In genomic region chr2:182817558-182817957, GRCh38 we compare ENCODE assay signal across 22 cellular contexts. TPM values are rescaled to one million over a fixed set of nuclear protein-coding genes. Genes with fewer than 3 reads are reported as not detected.
DNase-seq lines count a peak whose midpoint lies in the region; ATAC-seq and TF ChIP-seq lines count a peak whose summit lies in the region.
"Had no signal": no experiment of that assay in that cellular context is flagged by ENCODE, and none has a peak within 500 bp of the region (broad histone marks: within the 10 kb centered on the region; RNA-seq: fewer than 3 reads in every experiment).

No MANE protein-coding gene starts in this region.

- POLR2A ChIA-PET in SK-N-SH (lab: Yijun Ruan, JAX): interaction anchor here (1.1 kb wide), 1 partner anchor 8 kb away, joined by 3 read pairs; no protein-coding TSS in a partner anchor

- H3K9me3 ChIP-seq in SK-N-SH (no peaks in the 10 kb centered on the region), smooth muscle cell (replicated peaks; ENCODE audit: low read depth) (no peaks in the 10 kb centered on the region), upper lobe of left lung (no peaks in the 10 kb centered on the region)
- H3K9me3 ChIP-seq: BLaER1 had no signal

- peaks cover 2 to 7% of the 10 kb centered on the region in 2 experiments; a peak in 3 of 4 replicates for H3K4me1 ChIP-seq in SK-N-SH (ENCODE audit: control insufficient read depth in 1 of 2, insufficient read depth in 2 of 2, low read depth in 1 of 2, low read length in 1 of 2)
- H3K4me1 ChIP-seq in smooth muscle cell (ENCODE audit: low read depth): peaks cover 33% of the 10 kb centered on the region
- H3K4me1 ChIP-seq in upper lobe of left lung: no peaks in the 10 kb centered on the region
- H3K4me1 ChIP-seq: BLaER1 had no signal

- no peak for TF ChIP-seq EP300 in SK-N-SH (IDR thresholded peaks at IDR 0.05; ENCODE audit: borderline replicate concordance in 1 of 2, low read depth in 1 of 2, low read length in 1 of 2)
- TF ChIP-seq EP300 in upper lobe of left lung (IDR thresholded peaks at IDR 0.05): no peak

- DNase-seq in SK-N-SH (no peak), choroid plexus epithelial cell (ENCODE audit: low read depth) (peak; percentile 19), neural crest cell (ENCODE audit: low read depth, low spot score) (no peak), smooth muscle cell (lab: John Stamatoyannopoulos, UW; ENCODE audit: unreplicated experiment) (no peak), upper lobe of left lung (no peak)
- no peak for DNase-seq in stimulated activated naive CD8-positive, alpha-beta T cell treated with anti-CD3 and anti-CD28 coated beads, Interleukin-15, Interleukin-2, amounts not matched to agents 100 U/mL and 50 U/mL, for 24 hours
- DNase-seq: CD4-positive, alpha-beta T cell; COR-L47; DMS 273 treated with DMSO at 0.1 percent for 48 hours; GOT3; Karpas-422; MV-4-11; NCI-H1105 treated with DMSO at 0.1 percent for 48 hours; NCI-H2029 treated with DMSO at 0.1 percent for 48 hours; NCI-H2171; NCI-H345; NCI-H774; NK-92 treated with Interleukin-12 subunit alpha and Interleukin-12 subunit beta, amount 100 ng/mL, for 24 hours had no signal

- no peaks in the 10 kb centered on the region for H3K27me3 Mint-ChIP-seq in neural crest cell (ENCODE audit: low read depth)

- TF ChIP-seq RAD21 in SK-N-SH (IDR thresholded peaks at IDR 0.05; ENCODE audit: low read length): no peak

- H3K27ac ChIP-seq in SK-N-SH (ENCODE audit: low read depth in 2 of 2, low read length in 1 of 2): peak overlapping the region in 1 of 2 experiments; percentile 36; a peak in 1 of 4 replicates
- no peak overlapping the region for H3K27ac ChIP-seq in smooth muscle cell (ENCODE audit: low read depth)
- no peak overlapping the region for H3K27ac ChIP-seq in upper lobe of left lung
- H3K27ac ChIP-seq: BLaER1 had no signal

- H3F3A ChIP-seq in SK-N-SH (replicated peaks; ENCODE audit: insufficient read depth): no peaks in the 10 kb centered on the region
- H3F3A ChIP-seq in smooth muscle cell (ENCODE audit: low read depth): no peaks in the 10 kb centered on the region

- no peaks in the 10 kb centered on the region for H3K9me3 Mint-ChIP-seq in neural crest cell
- H3K9me3 Mint-ChIP-seq: CD4-positive, alpha-beta T cell had no signal

- H3K36me3 Mint-ChIP-seq in neural crest cell (ENCODE audit: low read depth): no peaks in the 10 kb centered on the region

- ATAC-seq in upper lobe of left lung (ENCODE audit: low FRiP score in 2 of 2): no peak
- ATAC-seq in HG03521 (IDR thresholded peaks at IDR 0.05; ENCODE audit: unreplicated experiment): no peak
- ATAC-seq in stimulated activated naive CD8-positive, alpha-beta T cell treated with anti-CD3 and anti-CD28 coated beads, Interleukin-15, Interleukin-2, amounts not matched to agents 100 U/mL and 50 U/mL, for 24 hours: no peak
- ATAC-seq: HCT116, Panc1 had no signal

- WGBS in SK-N-SH (ENCODE audit: low lambda C conversion rate): 76% methylated on average over 2 of the region's 2 CpGs
- WGBS in smooth muscle cell (ENCODE audit: low lambda C conversion rate): 64% methylated on average over 2 of the region's 2 CpGs
- WGBS in upper lobe of left lung, 2 donors: 70 to 71% methylated on average over 2 of the region's 2 CpGs

- no peaks in the 10 kb centered on the region for H3K36me3 ChIP-seq in SK-N-SH (replicated peaks in 1 of 2; ENCODE audit: control insufficient read depth in 1 of 2, insufficient read depth in 2 of 2, low read length in 1 of 2)
- no peaks in the 10 kb centered on the region for H3K36me3 ChIP-seq in smooth muscle cell (ENCODE audit: low read depth)
- H3K36me3 ChIP-seq in upper lobe of left lung: no peaks in the 10 kb centered on the region
- H3K36me3 ChIP-seq: BLaER1 had no signal

- H3K4me3 ChIP-seq in SK-N-SH (ENCODE audit: low read depth in 2 of 2, low read length in 1 of 2): no peak overlapping the region
- H3K4me3 ChIP-seq in choroid plexus epithelial cell (ENCODE audit: low read depth, low read length): no peak overlapping the region
- no peak overlapping the region for H3K4me3 ChIP-seq in smooth muscle cell
- no peak overlapping the region for H3K4me3 ChIP-seq in upper lobe of left lung
- H3K4me3 ChIP-seq: BLaER1 had no signal

- TF ChIP-seq POLR2A in upper lobe of left lung (IDR thresholded peaks at IDR 0.05): no peak

- TF ChIP-seq CTCF in SK-N-SH (IDR thresholded peaks at IDR 0.05) (no peak), choroid plexus epithelial cell (conservative IDR thresholded peaks at IDR 0.05; ENCODE audit: low read depth, low read length) (no peak), neural crest cell (conservative IDR thresholded peaks at IDR 0.05) (no peak), smooth muscle cell (IDR thresholded peaks at IDR 0.05; ENCODE audit: borderline replicate concordance, insufficient read depth, poor library complexity, severe bottlenecking) (no peak), upper lobe of left lung (IDR thresholded peaks at IDR 0.05) (no peak)

- H3K9me2 ChIP-seq in SK-N-SH: no peaks in the 10 kb centered on the region

- H3K79me2 ChIP-seq in SK-N-SH (ENCODE audit: insufficient read depth) (no peaks in the 10 kb centered on the region), smooth muscle cell (ENCODE audit: low read depth) (no peaks in the 10 kb centered on the region)

- no peak overlapping the region for H3K9ac ChIP-seq in SK-N-SH
- no peak overlapping the region for H3K9ac ChIP-seq in smooth muscle cell (ENCODE audit: low read depth)
- H3K9ac ChIP-seq: BLaER1 had no signal

- H3K4me2 ChIP-seq in SK-N-SH: no peak overlapping the region
- peak overlapping the region; percentile 37 for H3K4me2 ChIP-seq in smooth muscle cell
- H3K4me2 ChIP-seq: BLaER1 had no signal

- H2AFZ ChIP-seq in SK-N-SH (ENCODE audit: low read depth): 0 out of 2 replicates have a peak overlapping the region, but pooled peaks have one; percentile 17
- H2AFZ ChIP-seq in smooth muscle cell (ENCODE audit: low read depth): peak overlapping the region; percentile 86

- H3K4me3 Mint-ChIP-seq in neural crest cell: peak overlapping the region; percentile 37
- H3K4me3 Mint-ChIP-seq: CD4-positive, alpha-beta T cell had no signal

- H4K20me1 ChIP-seq in SK-N-SH (ENCODE audit: insufficient read depth) (no peaks in the 10 kb centered on the region), smooth muscle cell (ENCODE audit: low read depth) (no peaks in the 10 kb centered on the region)
- H4K20me1 ChIP-seq: BLaER1 had no signal

- H3K27ac Mint-ChIP-seq in neural crest cell (ENCODE audit: unreplicated experiment): peak overlapping the region; percentile 31
- H3K27ac Mint-ChIP-seq: CD4-positive, alpha-beta T cell had no signal

- H3K27me3 ChIP-seq in SK-N-SH (ENCODE audit: insufficient read depth): no peaks in the 10 kb centered on the region
- H3K27me3 ChIP-seq in smooth muscle cell (ENCODE audit: low read depth): no peaks in the 10 kb centered on the region
- no peaks in the 10 kb centered on the region for H3K27me3 ChIP-seq in upper lobe of left lung
- H3K27me3 ChIP-seq: BLaER1 had no signal

- CTCF ChIA-PET in SK-N-SH (lab: Yijun Ruan, JAX): interaction anchor here (0.9 to 3.3 kb wide), 5 partner anchors 14 to 33 kb away, joined by 3 to 15 read pairs (median 4); no protein-coding TSS in a partner anchor

- peaks cover 46% of the 10 kb centered on the region for H3K4me1 Mint-ChIP-seq in neural crest cell

TF ChIP-seq in SK-N-SH, 30 proteins besides CTCF, POLR2A, EP300 and RAD21 (continues in another document):
- TF ChIP-seq MEF2A (IDR thresholded peaks at IDR 0.05; ENCODE audit: borderline replicate concordance, low read depth) (no peak), NRF1 (IDR thresholded peaks at IDR 0.05; ENCODE audit: low read depth, low read length) (no peak), MAX (IDR thresholded peaks at IDR 0.05; ENCODE audit: low read depth) (no peak), YY1 (IDR thresholded peaks at IDR 0.05; ENCODE audit: low read depth) (no peak), JUND (IDR thresholded peaks at IDR 0.05) (no peak), EZH2phosphoT487 (IDR thresholded peaks at IDR 0.05; ENCODE audit: borderline replicate concordance, low read depth) (no peak), FOSL2 (IDR thresholded peaks at IDR 0.05; ENCODE audit: borderline replicate concordance, low read depth) (no peak), MXI1 (IDR thresholded peaks at IDR 0.05; ENCODE audit: low read depth, low read length) (no peak), TCF12 (IDR thresholded peaks at IDR 0.05) (no peak), SMC3 (IDR thresholded peaks at IDR 0.05; ENCODE audit: low read depth, low read length) (no peak), SIN3A (IDR thresholded peaks at IDR 0.05; ENCODE audit: borderline replicate concordance, low read depth, low read length) (no peak), NFIC (IDR thresholded peaks at IDR 0.05; ENCODE audit: borderline replicate concordance) (no peak), TAF1 (IDR thresholded peaks at IDR 0.05; ENCODE audit: borderline replicate concordance, low read depth, low read length) (no peak), TEAD4 (IDR thresholded peaks at IDR 0.05; ENCODE audit: borderline replicate concordance, insufficient read depth) (no peak), POLR2AphosphoS5 (IDR thresholded peaks at IDR 0.05; ENCODE audit: low read depth, low read length) (no peak), GATA2 (CRISPR knock-in tag; IDR thresholded peaks at IDR 0.05) (no peak), FOXJ3 (CRISPR knock-in tag; IDR thresholded peaks at IDR 0.05) (no peak), RCOR1 (IDR thresholded peaks at IDR 0.05; ENCODE audit: low read length) (no peak), USF1 (IDR thresholded peaks at IDR 0.05; ENCODE audit: borderline replicate concordance, low read depth) (no peak)

RNA-seq across cellular contexts. Expression of gene FRZB, which starts 48.9 kb away (rescaled TPM):
- polyA plus RNA-seq in SK-N-SH (2012; rRNA removed): 2.8 and 3.5 TPM in 2 replicates
- polyA plus RNA-seq in SK-N-SH (2012; cell fraction: cytosol; rRNA removed): 3.2 and 3.4 TPM in 2 replicates
- 1.2 and 1.4 TPM in 2 replicates for polyA plus RNA-seq in SK-N-SH (2012; cell fraction: nucleus; rRNA removed)
- total RNA-seq in neural crest cell: 32.9 and 33.4 TPM in 2 replicates
- 11.2 and 12.4 TPM in 2 replicates for total RNA-seq in smooth muscle cell
- polyA plus RNA-seq in smooth muscle cell: 30.6 and 33.5 TPM in 2 replicates
- total RNA-seq in upper lobe of left lung: 1 to 10 TPM in 4 of 6 donors, under 1 TPM in 1, not detected in 1; 0.39 to 5.7 (median 3.3) TPM
- total RNA-seq: CD4-positive, alpha-beta T cell had no signal
